ENCODE assay signal across 8 cellular contexts in the genomic region with DNA sequence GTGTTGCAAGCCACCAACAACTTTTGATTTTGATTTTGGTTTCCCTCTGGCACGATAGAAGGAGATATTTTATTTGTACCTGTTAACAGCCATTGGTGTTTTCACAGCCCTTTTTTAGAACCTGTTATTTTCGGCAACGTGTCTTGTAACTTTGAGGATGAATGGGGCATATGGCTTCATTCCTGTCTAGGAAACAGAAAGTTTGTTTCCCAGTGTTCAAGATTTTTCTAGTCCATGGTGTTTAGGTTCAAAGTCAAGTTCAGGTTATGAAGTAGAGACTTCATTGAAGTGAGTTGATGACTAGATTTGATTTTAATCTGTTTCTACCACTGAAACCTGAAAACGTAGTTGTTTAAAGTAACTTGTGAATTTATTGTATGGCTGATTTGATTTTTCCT. TPM values are rescaled to one million over a fixed set of nuclear protein-coding genes. Genes with fewer than 3 reads are reported as not detected.
A peak's percentile ranks its signal among the peaks of the same experiment; 100 is the strongest.
DNase-seq lines count a peak whose midpoint lies in the region; ATAC-seq and TF ChIP-seq lines count a peak whose summit lies in the region.

No MANE protein-coding gene starts in this region.

- CTCF ChIA-PET in CD8-positive, alpha-beta memory T cell (lab: Charles Lee): interaction anchor here (1.3 to 2.8 kb wide), 7 partner anchors 13 to 123 kb away, joined by 3 to 33 read pairs (median 6); partner anchors contain the start of gene FAM98A

- H3K27me3 Mint-ChIP-seq in CD8-positive, alpha-beta memory T cell: no peaks in the 10 kb centered on the region

- H3K27ac ChIP-seq in CD8-positive, alpha-beta memory T cell (ENCODE audit: low read depth, low read length): peak overlapping the region; percentile 91
- H3K27ac ChIP-seq in Peyer's patch (peak overlapping the region; percentile 81 to 87 (median 82)), epithelial cell of prostate (peak overlapping the region; percentile 83), parathyroid adenoma (peak overlapping the region; percentile 100)

- H3K4me3 Mint-ChIP-seq in CD8-positive, alpha-beta memory T cell: peak overlapping the region; percentile 90 to 98 (median 94)

- no peak overlapping the region for H3K9ac ChIP-seq in parathyroid adenoma

- peak overlapping the region; percentile 74 for H3K4me3 ChIP-seq in CD8-positive, alpha-beta memory T cell (ENCODE audit: low read length)
- H3K4me3 ChIP-seq in Peyer's patch (peak overlapping the region; percentile 41 to 61 (median 54)), parathyroid adenoma (ENCODE audit: low read depth, low read length) (peak overlapping the region; percentile 60)

- no peaks in the 10 kb centered on the region for H3K9me3 Mint-ChIP-seq in CD8-positive, alpha-beta memory T cell

- H3K79me2 ChIP-seq in parathyroid adenoma: peaks cover 4% of the 10 kb centered on the region

- POLR2A ChIA-PET in CD8-positive, alpha-beta memory T cell (lab: Charles Lee): interaction anchor here (1.6 to 1.9 kb wide), 3 partner anchors 20 to 122 kb away, joined by 6 to 12 read pairs (median 7); partner anchors contain the start of gene FAM98A

- no peak for TF ChIP-seq CTCF in Peyer's patch (IDR thresholded peaks at IDR 0.05)
- no peak for TF ChIP-seq CTCF in parathyroid adenoma (IDR thresholded peaks at IDR 0.05)

- TF ChIP-seq POLR2A in Peyer's patch (IDR thresholded peaks at IDR 0.05): no peak

- no peaks in the 10 kb centered on the region for H3K27me3 ChIP-seq in CD8-positive, alpha-beta memory T cell (ENCODE audit: insufficient read depth, low read length, poor library complexity, severe bottlenecking)
- no peaks in the 10 kb centered on the region for H3K27me3 ChIP-seq in Peyer's patch
- no peaks in the 10 kb centered on the region for H3K27me3 ChIP-seq in parathyroid adenoma (ENCODE audit: control insufficient read depth, insufficient read depth, low read length)

- peaks cover 20% of the 10 kb centered on the region for H3K4me1 ChIP-seq in CD8-positive, alpha-beta memory T cell (ENCODE audit: insufficient read depth, low read length)
- H3K4me1 ChIP-seq in Peyer's patch (peaks cover 0 to 10% (median 3%) of the 10 kb centered on the region in 4 donors), parathyroid adenoma (peaks cover 24% of the 10 kb centered on the region)

- H3K36me3 ChIP-seq in CD8-positive, alpha-beta memory T cell (ENCODE audit: insufficient read depth, low read length): no peaks in the 10 kb centered on the region
- no peaks in the 10 kb centered on the region for H3K36me3 ChIP-seq in Peyer's patch
- no peaks in the 10 kb centered on the region for H3K36me3 ChIP-seq in parathyroid adenoma (ENCODE audit: control insufficient read depth, insufficient read depth, low read length)

- peak overlapping the region; percentile 99 for H2AFZ ChIP-seq in parathyroid adenoma

- H3K4me1 Mint-ChIP-seq in CD8-positive, alpha-beta memory T cell: peaks cover 22 to 38% (median 37%) of the 10 kb centered on the region in 3 donors

- H3K4me2 ChIP-seq in parathyroid adenoma (ENCODE audit: low read length): peak overlapping the region; percentile 78

- peak overlapping the region; percentile 94 to 99 (median 97) for H3K27ac Mint-ChIP-seq in CD8-positive, alpha-beta memory T cell

- no peaks in the 10 kb centered on the region for H3K9me3 ChIP-seq in CD8-positive, alpha-beta memory T cell (ENCODE audit: low read length)
- H3K9me3 ChIP-seq in Peyer's patch (no peaks in the 10 kb centered on the region), parathyroid adenoma (ENCODE audit: control insufficient read depth, low read length) (no peaks in the 10 kb centered on the region)

- peaks cover 0 to 9% (median 2%) of the 10 kb centered on the region in 3 donors for H3K36me3 Mint-ChIP-seq in CD8-positive, alpha-beta memory T cell

- ATAC-seq in GM21447 (IDR thresholded peaks at IDR 0.05; ENCODE audit: unreplicated experiment): no peak
- ATAC-seq in GM18867 (IDR thresholded peaks at IDR 0.05; ENCODE audit: unreplicated experiment): no peak

- DNase-seq in CD8-positive, alpha-beta memory T cell: no peak
- no peak for DNase-seq in Peyer's patch
- DNase-seq in epithelial cell of prostate (ENCODE audit: low read depth, low spot score): no peak
- no peak for DNase-seq in SIG-M5 (lab: John Stamatoyannopoulos, UW)
- DNase-seq in cerebellar nuclear complex (lab: John Stamatoyannopoulos, UW): no peak

RNA-seq across cellular contexts. Expression of gene RASGRP3, which starts 0.3 kb away (rescaled TPM):
- 1 to 10 TPM; 3.1 to 3.5 TPM for total RNA-seq in CD8-positive, alpha-beta memory T cell
- polyA plus RNA-seq in CD8-positive, alpha-beta memory T cell: 3.6 TPM
- total RNA-seq in Peyer's patch: 10 to 100 TPM in 3 of 4 donors, 1 to 10 TPM in 1; 1.9 to 66.8 (median 12.3) TPM
